In genomic region chr10:60299390-60299778, GRCh38 we compare ENCODE assay signal across 16 cellular contexts.
"Had no signal": no experiment of that assay in that cellular context is flagged by ENCODE, and none has a peak within 500 bp of the region (broad histone marks: within the 10 kb centered on the region; RNA-seq: fewer than 3 reads in every experiment).

No MANE protein-coding gene starts in this region.

- FAIRE-seq: bronchial epithelial cell, TTC549 had no signal

- H3K27ac ChIP-seq: ovary, transverse colon had no signal

- DNase-seq: activated CD4-positive, alpha-beta memory T cell treated with anti-CD3 and anti-CD28 coated beads, Interleukin-2, amount 10 ng/mL, durations not matched to agents 7 days and 5 days; activated CD4-positive, alpha-beta T cell treated with anti-CD3 and anti-CD28 coated beads for 48 hours; activated CD8-positive, alpha-beta memory T cell treated with anti-CD3 and anti-CD28 coated beads, Interleukin-2, amount 10 ng/mL, durations not matched to agents 7 days and 5 days; dorsolateral prefrontal cortex; foreskin melanocyte; kidney glomerular epithelial cell; naive thymus-derived CD8-positive, alpha-beta T cell; ovary; stimulated activated CD4-positive, alpha-beta T cell treated with anti-CD3 and anti-CD28 coated beads, Interleukin-12 subunit alpha, Interleukin-12 subunit beta, amount 100 ng/mL, for 4 hours; stimulated activated CD4-positive, alpha-beta T cell treated with anti-CD3 and anti-CD28 coated beads, Interleukin-1b, Interleukin-23, amount 100 ng/mL, for 48 hours; stimulated activated naive CD8-positive, alpha-beta T cell treated with anti-CD3 and anti-CD28 coated beads, Interleukin-15, Interleukin-2, amounts not matched to agents 100 U/mL and 50 U/mL, for 24 hours; substantia nigra; transverse colon had no signal

- H3K27me3 ChIP-seq: dorsolateral prefrontal cortex, ovary, transverse colon had no signal

- H3K36me3 ChIP-seq: ovary, transverse colon had no signal

- ATAC-seq: activated CD8-positive, alpha-beta memory T cell treated with anti-CD3 and anti-CD28 coated beads, Interleukin-2, amount 10 ng/mL, durations not matched to agents 7 days and 5 days; naive thymus-derived CD8-positive, alpha-beta T cell; sciatic nerve; stimulated activated naive CD8-positive, alpha-beta T cell treated with anti-CD3 and anti-CD28 coated beads, Interleukin-15, Interleukin-2, amounts not matched to agents 100 U/mL and 50 U/mL, for 24 hours had no signal

- H3K4me3 ChIP-seq: ovary, transverse colon had no signal

- H3K9me3 ChIP-seq: ovary, transverse colon had no signal

- H3K4me1 ChIP-seq: transverse colon had no signal
